ENCODE assay signal across 8 cellular contexts in the genomic region with DNA sequence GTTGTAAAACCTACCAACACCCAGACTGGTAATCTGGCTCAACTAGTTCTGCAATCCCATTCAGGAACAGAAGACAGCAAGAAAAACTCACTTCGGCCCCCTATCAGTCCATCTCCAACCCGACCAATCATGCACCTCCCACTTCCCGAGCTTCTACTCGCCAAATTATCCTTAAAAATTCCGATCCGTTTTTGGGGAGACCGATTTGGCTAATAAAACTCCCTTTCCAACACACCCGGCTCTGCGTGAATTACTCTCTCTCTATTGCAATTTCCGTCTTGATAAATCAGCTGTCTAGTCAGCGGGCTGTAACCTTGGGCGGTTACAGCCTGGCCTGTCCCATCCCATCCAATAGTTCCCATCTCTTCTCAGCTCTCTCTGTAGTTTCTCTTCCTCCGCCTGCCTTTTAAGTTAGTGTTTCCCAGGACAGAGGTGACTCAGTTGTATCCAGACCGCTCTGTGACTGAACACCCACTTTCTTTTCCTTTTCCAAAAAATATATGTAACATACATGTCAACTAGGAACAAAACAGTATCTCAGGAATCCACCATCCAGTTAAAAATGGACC. TPM values are rescaled to one million over a fixed set of nuclear protein-coding genes. Genes with fewer than 3 reads are reported as not detected.
DNase-seq lines count a peak whose midpoint lies in the region; ATAC-seq and TF ChIP-seq lines count a peak whose summit lies in the region.

No MANE protein-coding gene starts in this region.

- DNase-seq in AG08396 (ENCODE audit: low spot score) (peak; percentile 68), GM12864 (ENCODE audit: low read depth) (no peak), RPMI8226 (peak; percentile 38), left lung (no peak), T-helper 9 cell (no peak)
- no peak for DNase-seq in stimulated activated naive B cell treated with anti-CD40 and anti-IgM and Interleukin-4, amounts not matched to agents 10 μg/mL and 1 μg/mL and 100 μg/mL, for 72 hours

- H3K4me1 ChIP-seq in left lung, result peaks cover 15 to 52% of the 10 kb centered on the region in 2 donors

- TF ChIP-seq CTCF in GM12864 (IDR thresholded peaks at IDR 0.05; ENCODE audit: low read depth, low read length, missing control alignments), result no peak
- TF ChIP-seq CTCF in left lung (IDR thresholded peaks at IDR 0.05), result no peak

- peaks cover 0 to 5% of the 10 kb centered on the region in 2 donors for H3K27me3 Mint-ChIP-seq in stimulated activated naive B cell treated with anti-CD40 and anti-IgM and Interleukin-4, amounts not matched to agents 10 μg/mL and 1 μg/mL and 100 μg/mL, for 72 hours

- intact Hi-C loops in left lung (cut with DNase I), result no loop called here

- H3K9me3 ChIP-seq in left lung, result no peaks in the 10 kb centered on the region

- peaks cover 41 to 68% of the 10 kb centered on the region in 2 donors for H3K4me1 Mint-ChIP-seq in stimulated activated naive B cell treated with anti-CD40 and anti-IgM and Interleukin-4, amounts not matched to agents 10 μg/mL and 1 μg/mL and 100 μg/mL, for 72 hours

- H3K4me3 ChIP-seq in GM12864 (ENCODE audit: low read depth, low read length) (peak overlapping the region; percentile 84), left lung (peak overlapping the region; percentile 59 to 66)

- ATAC-seq in HG03280 (IDR thresholded peaks at IDR 0.05; ENCODE audit: unreplicated experiment) (peak; percentile 9), left lung (peak; percentile 68)
- peak; percentile 31 for ATAC-seq in stimulated activated naive B cell treated with anti-CD40 and anti-IgM and Interleukin-4, amounts not matched to agents 10 μg/mL and 1 μg/mL and 100 μg/mL, for 72 hours (replicated peaks)

- H3K4me3 Mint-ChIP-seq in stimulated activated naive B cell treated with anti-CD40 and anti-IgM and Interleukin-4, amounts not matched to agents 10 μg/mL and 1 μg/mL and 100 μg/mL, for 72 hours, result peak overlapping the region; percentile 88 to 89

- no peaks in the 10 kb centered on the region for H3K9me3 Mint-ChIP-seq in stimulated activated naive B cell treated with anti-CD40 and anti-IgM and Interleukin-4, amounts not matched to agents 10 μg/mL and 1 μg/mL and 100 μg/mL, for 72 hours

- peaks cover 20 to 25% of the 10 kb centered on the region in 2 donors for H3K36me3 Mint-ChIP-seq in stimulated activated naive B cell treated with anti-CD40 and anti-IgM and Interleukin-4, amounts not matched to agents 10 μg/mL and 1 μg/mL and 100 μg/mL, for 72 hours

- H3K27ac ChIP-seq in cingulate gyrus (ENCODE audit: low read depth, low read length) (peak overlapping the region; percentile 84), left lung (peak overlapping the region; percentile 92 to 98)

- peak overlapping the region; percentile 94 for H3K27ac Mint-ChIP-seq in stimulated activated naive B cell treated with anti-CD40 and anti-IgM and Interleukin-4, amounts not matched to agents 10 μg/mL and 1 μg/mL and 100 μg/mL, for 72 hours

- no peaks in the 10 kb centered on the region for H3K27me3 ChIP-seq in left lung

- no peaks in the 10 kb centered on the region for H3K36me3 ChIP-seq in left lung

RNA-seq across cellular contexts. Expression of a gene that starts 0.8 kb away (rescaled TPM):
- 10 to 100 TPM; 38.6 to 43.2 TPM for total RNA-seq in left lung

Comparison
In these comparisons a context has a peak if more than half of its experiments do, and no peak if none do; other contexts are left out.
1. DNase-seq: peak in AG08396 (single experiment) and RPMI8226 (single experiment); none in GM12864 (single experiment), left lung (0 of 2), stimulated activated naive B cell treated with anti-CD40 and anti-IgM and Interleukin-4, amounts not matched to agents 10 μg/mL and 1 μg/mL and 100 μg/mL, for 72 hours (single experiment) and T-helper 9 cell (single experiment).
2. ATAC-seq: peak in every context shown above with its lines; median percentile 68 in left lung; 31 in stimulated activated naive B cell treated with anti-CD40 and anti-IgM and Interleukin-4, amounts not matched to agents 10 μg/mL and 1 μg/mL and 100 μg/mL, for 72 hours; 9 in HG03280.